ENCODE assay signal across 24 cellular contexts in genomic region chr2:237613679-237614078, GRCh38. TPM values are rescaled to one million over a fixed set of nuclear protein-coding genes. Genes with fewer than 3 reads are reported as not detected.
A peak's percentile ranks its signal among the peaks of the same experiment; 100 is the strongest.
DNase-seq lines count a peak whose midpoint lies in the region; ATAC-seq and TF ChIP-seq lines count a peak whose summit lies in the region.
"Had no signal": no experiment of that assay in that cellular context is flagged by ENCODE, and none has a peak within 500 bp of the region (broad histone marks: within the 10 kb centered on the region; RNA-seq: fewer than 3 reads in every experiment).

No MANE protein-coding gene starts in this region.

- CTCF ChIA-PET in WTC11 (lab: Charles Lee), result interaction anchor here (1.1 to 4.1 kb wide), 12 partner anchors 11 to 132 kb away, joined by 3 to 36 read pairs (median 5); partner anchors contain the start of gene RAB17

- no peaks in the 10 kb centered on the region for H3K27me3 ChIP-seq in neural progenitor cell
- H3K27me3 ChIP-seq in colonic mucosa, result no peaks in the 10 kb centered on the region
- H3K27me3 ChIP-seq: breast epithelium, gastrocnemius medialis had no signal

- H3K27me3 Mint-ChIP-seq in WTC11 (ENCODE audit: low read depth), result peaks cover 2% of the 10 kb centered on the region; the same call in 1 of the 2 replicates
- H3K27me3 Mint-ChIP-seq in neural progenitor cell (ENCODE audit: insufficient read depth, low read depth), result peaks cover 8% of the 10 kb centered on the region

- H3K9me3 ChIP-seq in neural progenitor cell (ENCODE audit: low read depth) (no peaks in the 10 kb centered on the region), colonic mucosa (no peaks in the 10 kb centered on the region)
- H3K9me3 ChIP-seq: breast epithelium, gastrocnemius medialis, left lung had no signal

- H3K4me1 Mint-ChIP-seq in WTC11 (peaks cover 62% of the 10 kb centered on the region), neural progenitor cell (peaks cover 19% of the 10 kb centered on the region)

- no peak overlapping the region for H2AFZ ChIP-seq in neural progenitor cell (replicated peaks)

- H3K4me3 ChIP-seq in neural progenitor cell (no peak overlapping the region), colonic mucosa (no peak overlapping the region)
- H3K4me3 ChIP-seq: breast epithelium, gastrocnemius medialis, left lung had no signal

- H3K4me2 ChIP-seq in neural progenitor cell, result no peak overlapping the region

- no peaks in the 10 kb centered on the region for H3K79me2 ChIP-seq in neural progenitor cell (ENCODE audit: low read depth)

- no peak overlapping the region for H3K27ac ChIP-seq in neural progenitor cell
- H3K27ac ChIP-seq in colonic mucosa, result no peak overlapping the region
- H3K27ac ChIP-seq: breast epithelium, gastrocnemius medialis had no signal

- H3F3A ChIP-seq in neural progenitor cell (ENCODE audit: low read depth), result peaks cover 9% of the 10 kb centered on the region

- DNase-seq in ELF-1 (ENCODE audit: low read depth, low spot score) (peak; percentile 59), WTC11 (ENCODE audit: low spot score) (no peak), neural progenitor cell (ENCODE audit: low spot score) (no peak), colonic mucosa (no peak), SHP77 treated with DMSO at 0.1 percent for 48 hours (lab: John Stamatoyannopoulos, UW) (no peak), C1 segment of cervical spinal cord (lab: John Stamatoyannopoulos, UW) (no peak)
- DNase-seq: activated T-cell treated with anti-CD3 and anti-CD28 coated beads, Interleukin-2, amount 50 U/mL, for 72 hours; DND-41; erythroblast; gastrocnemius medialis; left lung; NCI-H1436; stimulated activated CD4-positive, alpha-beta T cell treated with anti-CD3 and anti-CD28 coated beads, Interleukin-15, amount 100 ng/mL, for 24 hours; stimulated activated naive B cell treated with anti-CD40 and anti-IgM and Interleukin-4, amounts not matched to agents 10 μg/mL and 1 μg/mL and 100 μg/mL, for 72 hours; T-helper 2 cell had no signal

- H3K9me3 Mint-ChIP-seq in WTC11, result peaks cover 8% of the 10 kb centered on the region
- H3K9me3 Mint-ChIP-seq in neural progenitor cell, result no peaks in the 10 kb centered on the region
- H3K9me3 Mint-ChIP-seq: activated naive CD4-positive, alpha-beta T cell treated with anti-CD3 and anti-CD28 coated beads, Interleukin-2, amount 50 U/mL, for 72 hours; activated T-cell treated with anti-CD3 and anti-CD28 coated beads, Interleukin-2, amount 50 U/mL, for 72 hours; CD8-positive, alpha-beta memory T cell; stimulated activated naive B cell treated with anti-CD40 and anti-IgM and Interleukin-4, amounts not matched to agents 10 μg/mL and 1 μg/mL and 100 μg/mL, for 72 hours had no signal

- H3K36me3 ChIP-seq in neural progenitor cell (no peaks in the 10 kb centered on the region), colonic mucosa (no peaks in the 10 kb centered on the region)
- H3K36me3 ChIP-seq: breast epithelium, gastrocnemius medialis, left lung had no signal

- POLR2A ChIA-PET in WTC11 (lab: Charles Lee), result interaction anchor here (1.0 to 1.4 kb wide), 2 partner anchors 12 to 23 kb away, joined by 3 to 7 read pairs; partner anchors contain the start of gene RAB17

- H3K9ac ChIP-seq in neural progenitor cell (no peak overlapping the region), colonic mucosa (ENCODE audit: low read depth in 2 of 2, low read length in 2 of 2) (no peak overlapping the region)

- peaks cover 22% of the 10 kb centered on the region for H3K4me1 ChIP-seq in neural progenitor cell
- no peaks in the 10 kb centered on the region for H3K4me1 ChIP-seq in colonic mucosa

- no peak for TF ChIP-seq CTCF in WTC11 (IDR thresholded peaks at IDR 0.05)
- no peak for TF ChIP-seq CTCF in neural progenitor cell (IDR thresholded peaks at IDR 0.05)
- no peak for TF ChIP-seq CTCF in colonic mucosa (IDR thresholded peaks at IDR 0.05)

- H3K36me3 Mint-ChIP-seq in WTC11, result peaks cover 6% of the 10 kb centered on the region
- H3K36me3 Mint-ChIP-seq in neural progenitor cell, result no peaks in the 10 kb centered on the region
- H3K36me3 Mint-ChIP-seq: activated naive CD4-positive, alpha-beta T cell treated with anti-CD3 and anti-CD28 coated beads, Interleukin-2, amount 50 U/mL, for 72 hours; CD8-positive, alpha-beta memory T cell; stimulated activated naive B cell treated with anti-CD40 and anti-IgM and Interleukin-4, amounts not matched to agents 10 μg/mL and 1 μg/mL and 100 μg/mL, for 72 hours had no signal

- H3K4me3 Mint-ChIP-seq in WTC11 (no peak overlapping the region), neural progenitor cell (no peak overlapping the region)
- H3K4me3 Mint-ChIP-seq: activated T-cell treated with anti-CD3 and anti-CD28 coated beads, Interleukin-2, amount 50 U/mL, for 72 hours; CD8-positive, alpha-beta memory T cell; stimulated activated naive B cell treated with anti-CD40 and anti-IgM and Interleukin-4, amounts not matched to agents 10 μg/mL and 1 μg/mL and 100 μg/mL, for 72 hours had no signal

- H3K27ac Mint-ChIP-seq in WTC11 (peak overlapping the region; percentile 93), neural progenitor cell (peak overlapping the region; percentile 42)
- H3K27ac Mint-ChIP-seq: activated naive CD4-positive, alpha-beta T cell treated with anti-CD3 and anti-CD28 coated beads, Interleukin-2, amount 50 U/mL, for 72 hours; activated T-cell treated with anti-CD3 and anti-CD28 coated beads, Interleukin-2, amount 50 U/mL, for 72 hours; stimulated activated naive B cell treated with anti-CD40 and anti-IgM and Interleukin-4, amounts not matched to agents 10 μg/mL and 1 μg/mL and 100 μg/mL, for 72 hours had no signal

- H4K20me1 ChIP-seq in neural progenitor cell (ENCODE audit: low read depth), result no peaks in the 10 kb centered on the region

- intact Hi-C loops in colonic mucosa (cut with DNase I), result no loop called here

- ATAC-seq in WTC11, result peak; percentile 9
- ATAC-seq: activated naive CD4-positive, alpha-beta T cell treated with anti-CD3 and anti-CD28 coated beads, Interleukin-2, amount 50 U/mL, for 72 hours; activated T-cell treated with anti-CD3 and anti-CD28 coated beads, Interleukin-2, amount 50 U/mL, for 72 hours; gastrocnemius medialis had no signal

TF ChIP-seq in WTC11, 78 proteins besides CTCF, POLR2A, EP300 and RAD21:
- TF ChIP-seq HMGA2 (CRISPR knock-in tag; IDR thresholded peaks at IDR 0.05) (no peak), ZBTB21 (CRISPR knock-in tag; IDR thresholded peaks at IDR 0.05; ENCODE audit: borderline replicate concordance) (no peak), NFATC4 (CRISPR knock-in tag; IDR thresholded peaks at IDR 0.05) (no peak), KAT7 (CRISPR knock-in tag; IDR thresholded peaks at IDR 0.05; ENCODE audit: borderline replicate concordance) (no peak)
TF ChIP-seq in WTC11: peak in this region for 0.

RNA-seq across cellular contexts. Expression of gene LRRFIP1, which starts 13.7 kb away (rescaled TPM):
- total RNA-seq in WTC11 (2021), result 70.6 to 88.4 TPM (median 71.2 TPM) in 3 replicates
- total RNA-seq in neural progenitor cell (ENCODE audit: low replicate concordance), result 18.9 and 40.7 TPM in 2 replicates
- 100 to 1,000 TPM; 114 to 133 TPM for total RNA-seq in colonic mucosa

RNA-seq across cellular contexts. Expression of gene RAB17, which starts 23.1 kb away (rescaled TPM):
- total RNA-seq in WTC11 (2021) (134 to 140 TPM (median 137 TPM) in 3 replicates), neural progenitor cell (ENCODE audit: low replicate concordance) (0.43 TPM in 1 of 2 replicates, not detected in the other), colonic mucosa (10 to 100 TPM; 32.5 to 34.7 TPM)
- total RNA-seq: CD8-positive, alpha-beta memory T cell; HT1080; OCI-LY7 had no signal

RNA-seq across cellular contexts. Expression of gene PRLH, which starts 47.3 kb away (rescaled TPM):
- not detected in 3 replicates for total RNA-seq in WTC11 (2021)
- total RNA-seq in neural progenitor cell (ENCODE audit: low replicate concordance), result not detected in 2 replicates
- not detected for total RNA-seq in colonic mucosa
- total RNA-seq: activated naive CD4-positive, alpha-beta T cell treated with anti-CD3 and anti-CD28 coated beads, Interleukin-2, amount 50 U/mL, for 72 hours; activated T-cell treated with anti-CD3 and anti-CD28 coated beads, Interleukin-2, amount 50 U/mL, for 72 hours; breast epithelium; CD8-positive, alpha-beta memory T cell; dermis blood vessel endothelial cell; gastrocnemius medialis; HT1080; left lung; mucosa of gallbladder; OCI-LY7; SK-MEL-5; urinary bladder had no signal

Comparison
In these comparisons a context has a peak if more than half of its experiments do, and no peak if none do; other contexts are left out.
1. RNA of gene RAB17, which starts 23.1 kb away (total RNA-seq): 134 to 140 TPM in WTC11 and 32.5 to 34.7 TPM in colonic mucosa; 0.43 TPM in neural progenitor cell; every median in the first group is over 10 times any median in the second.